ENCODE assay signal across 7 cellular contexts in the genomic region with DNA sequence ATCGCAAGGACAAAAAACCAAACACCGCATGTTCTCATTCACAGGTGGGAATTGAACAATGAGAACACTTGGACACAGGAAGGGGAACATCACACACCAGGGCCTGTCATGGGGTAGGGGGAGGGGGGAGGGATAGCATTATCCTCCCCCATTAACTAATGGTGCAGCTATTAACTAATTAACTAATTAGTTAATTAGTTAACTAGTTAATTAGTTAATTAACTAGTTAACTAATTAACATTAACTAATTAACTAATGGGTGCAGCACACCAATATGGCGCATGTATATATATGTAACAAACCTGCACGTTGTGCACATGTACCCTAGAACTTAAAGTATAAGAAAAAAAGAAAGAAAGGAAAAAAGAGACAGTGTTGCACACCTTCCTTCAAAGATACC. TPM values are rescaled to one million over a fixed set of nuclear protein-coding genes. Genes with fewer than 3 reads are reported as not detected.
DNase-seq lines count a peak whose midpoint lies in the region; ATAC-seq, FAIRE-seq and TF ChIP-seq lines count a peak whose summit lies in the region.
"Not testable (repeated sequence)": the region's sequence is repeated elsewhere in the genome, so short reads cannot be mapped to it uniquely, and the experiment has no call there.

No MANE protein-coding gene starts in this region.

- peaks cover 13 to 78% (median 54%) of the 10 kb centered on the region in 4 donors for H3K4me1 Mint-ChIP-seq in CD4-positive, CD25-positive, alpha-beta regulatory T cell
- peaks cover 80% of the 10 kb centered on the region for H3K4me1 Mint-ChIP-seq in CD8-positive, alpha-beta T cell (ENCODE audit: low read depth)
- H3K4me1 Mint-ChIP-seq in T-helper 17 cell, result peaks cover 34% of the 10 kb centered on the region
- peaks cover 26% of the 10 kb centered on the region for H3K4me1 Mint-ChIP-seq in activated T-helper 17 cell treated with anti-CD3 and anti-CD28 coated beads, Interleukin-2, amount 50 U/mL, for 72 hours
- H3K4me1 Mint-ChIP-seq in activated naive CD4-positive, alpha-beta T cell treated with anti-CD3 and anti-CD28 coated beads, Interleukin-2, amount 50 U/mL, for 24 hours, result peaks cover 88% of the 10 kb centered on the region
- peaks cover 41 to 97% (median 85%) of the 10 kb centered on the region in 7 donors for H3K4me1 Mint-ChIP-seq in naive thymus-derived CD4-positive, alpha-beta T cell

- H3K27me3 Mint-ChIP-seq in CD4-positive, CD25-positive, alpha-beta regulatory T cell; CD8-positive, alpha-beta T cell (ENCODE audit: low read depth); T-helper 17 cell; activated T-helper 17 cell treated with anti-CD3 and anti-CD28 coated beads, Interleukin-2, amount 50 U/mL, for 72 hours; activated naive CD4-positive, alpha-beta T cell treated with anti-CD3 and anti-CD28 coated beads, Interleukin-2, amount 50 U/mL, for 24 hours; naive thymus-derived CD4-positive, alpha-beta T cell: not testable (repeated sequence)

- POLR2A ChIA-PET in CD8-positive, alpha-beta T cell (lab: Charles Lee), result interaction anchor here (0.8 to 2.6 kb wide), 3 partner anchors 12 to 27 kb away, joined by 3 to 7 read pairs (median 3); no protein-coding TSS in a partner anchor
- POLR2A ChIA-PET in K562 (lab: Yijun Ruan, JAX), result interaction anchor here (0.6 kb wide), 1 partner anchor 15 kb away, joined by 3 read pairs; no protein-coding TSS in a partner anchor
- POLR2A ChIA-PET in naive thymus-derived CD4-positive, alpha-beta T cell (lab: Charles Lee), result interaction anchor here (0.7 to 6.3 kb wide), 8 partner anchors 7 to 237 kb away, joined by 3 to 54 read pairs (median 5); a partner anchor contains a TSS

- H3K79me2 ChIP-seq in K562 (ENCODE audit: control insufficient read depth, insufficient read depth, low read length), result not testable (repeated sequence)

- TF ChIP-seq EP300 in K562 (IDR thresholded peaks at IDR 0.05; ENCODE audit: low read length), result not testable (repeated sequence)

- H3K27me3 ChIP-seq in CD4-positive, CD25-positive, alpha-beta regulatory T cell (ENCODE audit: control insufficient read depth, insufficient read depth, low read length); CD8-positive, alpha-beta T cell (ENCODE audit: insufficient read depth, low read length); naive thymus-derived CD4-positive, alpha-beta T cell (ENCODE audit: control insufficient read depth in 2 of 2, insufficient read depth in 2 of 2, low read length in 2 of 2): not testable (repeated sequence)
- H3K27me3 ChIP-seq in K562 (ENCODE audit: control insufficient read depth in 2 of 2, insufficient read depth in 2 of 2, low read length in 2 of 2), result peaks cover 13 to 22% of the 10 kb centered on the region in 2 experiments

- H3K4me3 ChIP-seq in CD4-positive, CD25-positive, alpha-beta regulatory T cell (ENCODE audit: low read depth, low read length); CD8-positive, alpha-beta T cell (ENCODE audit: low read depth, low read length); K562; naive thymus-derived CD4-positive, alpha-beta T cell (ENCODE audit: low read length): not testable (repeated sequence)

- not testable (repeated sequence) for H3K9me1 ChIP-seq in K562 (ENCODE audit: control insufficient read depth, insufficient read depth, low read length)

- CTCF ChIA-PET in CD8-positive, alpha-beta T cell (lab: Charles Lee), result interaction anchor here (1.0 to 6.8 kb wide), 2 partner anchors 13 to 58 kb away, joined by 3 to 44 read pairs; a partner anchor contains a TSS
- CTCF ChIA-PET in K562 (lab: Yijun Ruan, JAX; ENCODE audit: low intra/inter-chr PET ratio), result interaction anchor here (0.6 kb wide), 1 partner anchor 13 kb away, joined by 3 read pairs; no protein-coding TSS in a partner anchor
- CTCF ChIA-PET in naive thymus-derived CD4-positive, alpha-beta T cell (lab: Charles Lee), result interaction anchor here (1.2 to 1.4 kb wide), 2 partner anchors 340 to 342 kb away, joined by 3 to 4 read pairs; no protein-coding TSS in a partner anchor

- H3K4me1 ChIP-seq in CD4-positive, CD25-positive, alpha-beta regulatory T cell (ENCODE audit: control insufficient read depth, insufficient read depth, low read length, poor library complexity, severe bottlenecking), result peaks cover 27% of the 10 kb centered on the region
- peaks cover 80% of the 10 kb centered on the region for H3K4me1 ChIP-seq in CD8-positive, alpha-beta T cell (ENCODE audit: insufficient read depth, low read length)
- H3K4me1 ChIP-seq in K562 (replicated peaks in 1 of 2; ENCODE audit: control insufficient read depth in 2 of 2, insufficient read depth in 2 of 2, low read length in 2 of 2), result not testable (repeated sequence)
- peaks cover 11 to 73% of the 10 kb centered on the region in 2 donors for H3K4me1 ChIP-seq in naive thymus-derived CD4-positive, alpha-beta T cell (ENCODE audit: control insufficient read depth in 2 of 2, insufficient read depth in 2 of 2, low read length in 2 of 2)

- not testable (repeated sequence) for H3K9ac ChIP-seq in K562 (ENCODE audit: insufficient read depth in 1 of 2, low read depth in 2 of 2, low read length in 2 of 2)

- H3K27ac Mint-ChIP-seq in CD4-positive, CD25-positive, alpha-beta regulatory T cell, result peak overlapping the region; percentile 15 to 92 (median 48)
- H3K27ac Mint-ChIP-seq in CD8-positive, alpha-beta T cell, result peak overlapping the region; percentile 73
- H3K27ac Mint-ChIP-seq in T-helper 17 cell, result peak overlapping the region; percentile 81
- H3K27ac Mint-ChIP-seq in activated T-helper 17 cell treated with anti-CD3 and anti-CD28 coated beads, Interleukin-2, amount 50 U/mL, for 72 hours, result peak overlapping the region; percentile 46
- H3K27ac Mint-ChIP-seq in activated naive CD4-positive, alpha-beta T cell treated with anti-CD3 and anti-CD28 coated beads, Interleukin-2, amount 50 U/mL, for 24 hours, result peak overlapping the region; percentile 97
- H3K27ac Mint-ChIP-seq in naive thymus-derived CD4-positive, alpha-beta T cell, result peak overlapping the region in 5 of 9 donors; percentile 91 to 99 (median 97)

- not testable (repeated sequence) for TF ChIP-seq RAD21 in K562 (CRISPR knock-in tag; conservative IDR thresholded peaks at IDR 0.05 in 1 of 2, IDR thresholded peaks at IDR 0.05 in 1 of 2)

- FAIRE-seq in K562 (lab: Jason Lieb, UNC), result not testable (repeated sequence)

- H3K4me2 ChIP-seq in K562 (ENCODE audit: insufficient read depth, low read length), result not testable (repeated sequence)

- not testable (repeated sequence) for H2AFZ ChIP-seq in K562 (ENCODE audit: low read depth, low read length)

- not testable (repeated sequence) for DNase-seq in CD4-positive, CD25-positive, alpha-beta regulatory T cell; CD8-positive, alpha-beta T cell; T-helper 17 cell; K562 (ENCODE audit: extremely low read depth in 1 of 4, low spot score in 3 of 4); naive thymus-derived CD4-positive, alpha-beta T cell

- TF ChIP-seq POLR2A in K562 (conservative IDR thresholded peaks at IDR 0.05), result not testable (repeated sequence)

- not testable (repeated sequence) for TF ChIP-seq CTCF in CD8-positive, alpha-beta T cell (IDR thresholded peaks at IDR 0.05); K562 (IDR thresholded peaks at IDR 0.05 in 2 of 3, conservative IDR thresholded peaks at IDR 0.05 in 1 of 3; ENCODE audit: insufficient read depth in 2 of 3, low read depth in 1 of 3, low read length in 3 of 3)

- in situ Hi-C loops in K562 (cut with MboI), result loop anchor here (5.0 kb wide), 1 partner anchor 371 kb away; no protein-coding TSS in a partner anchor

- ATAC-seq in CD4-positive, CD25-positive, alpha-beta regulatory T cell (ENCODE audit: low read depth in 2 of 2); CD8-positive, alpha-beta T cell; T-helper 17 cell; activated T-helper 17 cell treated with anti-CD3 and anti-CD28 coated beads, Interleukin-2, amount 50 U/mL, for 72 hours (replicated peaks); K562; naive thymus-derived CD4-positive, alpha-beta T cell: not testable (repeated sequence)

- WGBS in K562 (ENCODE audit: insufficient coverage, low coverage, missing lambda C conversion rate), result 0% methylated on average over 2 of the region's 4 CpGs

- H3K27ac ChIP-seq in CD4-positive, CD25-positive, alpha-beta regulatory T cell (ENCODE audit: insufficient read depth, low read length, poor library complexity, severe bottlenecking); CD8-positive, alpha-beta T cell (ENCODE audit: low read depth, low read length); K562 (ENCODE audit: extremely low read depth, low read depth, low read length): not testable (repeated sequence)
- peak overlapping the region; percentile 56 for H3K27ac ChIP-seq in naive thymus-derived CD4-positive, alpha-beta T cell (ENCODE audit: low read depth, low read length)

- H3K4me3 Mint-ChIP-seq in CD4-positive, CD25-positive, alpha-beta regulatory T cell; CD8-positive, alpha-beta T cell; T-helper 17 cell; activated T-helper 17 cell treated with anti-CD3 and anti-CD28 coated beads, Interleukin-2, amount 50 U/mL, for 72 hours; activated naive CD4-positive, alpha-beta T cell treated with anti-CD3 and anti-CD28 coated beads, Interleukin-2, amount 50 U/mL, for 24 hours: not testable (repeated sequence)
- peak overlapping the region in 6 of 10 donors; percentile 4 to 89 (median 67) for H3K4me3 Mint-ChIP-seq in naive thymus-derived CD4-positive, alpha-beta T cell

- not testable (repeated sequence) for H3K9me3 ChIP-seq in CD4-positive, CD25-positive, alpha-beta regulatory T cell (ENCODE audit: control insufficient read depth in 2 of 2, low read length in 2 of 2); CD8-positive, alpha-beta T cell (ENCODE audit: low read length); T-helper 17 cell (ENCODE audit: control insufficient read depth, low read length, poor library complexity, severe bottlenecking); K562 (replicated peaks; ENCODE audit: control insufficient read depth, insufficient read depth, low read depth, low read length); naive thymus-derived CD4-positive, alpha-beta T cell (ENCODE audit: control insufficient read depth in 2 of 3, low read length in 3 of 3)

- BruUV-seq in K562 (replicated peaks; lab: Mats Ljungman, UMichigan), result not testable (repeated sequence)

- H4K20me1 ChIP-seq in K562 (replicated peaks; ENCODE audit: control insufficient read depth, insufficient read depth, low read length), result not testable (repeated sequence)

- not testable (repeated sequence) for H3K36me3 ChIP-seq in CD4-positive, CD25-positive, alpha-beta regulatory T cell (ENCODE audit: control insufficient read depth, insufficient read depth, low read length); CD8-positive, alpha-beta T cell (ENCODE audit: insufficient read depth, low read length); K562 (ENCODE audit: control insufficient read depth, insufficient read depth, low read length)
- peaks cover 0 to 34% (median 6%) of the 10 kb centered on the region in 3 experiments for H3K36me3 ChIP-seq in naive thymus-derived CD4-positive, alpha-beta T cell (ENCODE audit: control insufficient read depth in 2 of 3, insufficient read depth in 3 of 3, low read length in 3 of 3)

- intact Hi-C loops in CD8-positive, alpha-beta T cell (cut with DNase I, micrococcal nuclease); K562 (cut with micrococcal nuclease): not testable (repeated sequence)
- intact Hi-C loops in naive thymus-derived CD4-positive, alpha-beta T cell (cut with micrococcal nuclease), result loop anchor here in 1 of 2 donors (5.0 kb wide), 1 partner anchor 351 kb away; a partner anchor contains a TSS

- not testable (repeated sequence) for H3K9me3 Mint-ChIP-seq in CD4-positive, CD25-positive, alpha-beta regulatory T cell; CD8-positive, alpha-beta T cell; activated T-helper 17 cell treated with anti-CD3 and anti-CD28 coated beads, Interleukin-2, amount 50 U/mL, for 72 hours; activated naive CD4-positive, alpha-beta T cell treated with anti-CD3 and anti-CD28 coated beads, Interleukin-2, amount 50 U/mL, for 24 hours; naive thymus-derived CD4-positive, alpha-beta T cell

- peaks cover 36% of the 10 kb centered on the region for H3K36me3 Mint-ChIP-seq in CD4-positive, CD25-positive, alpha-beta regulatory T cell
- H3K36me3 Mint-ChIP-seq in CD8-positive, alpha-beta T cell, result peaks cover 64% of the 10 kb centered on the region
- peaks cover 13% of the 10 kb centered on the region for H3K36me3 Mint-ChIP-seq in T-helper 17 cell (ENCODE audit: low read depth)
- peaks cover 19% of the 10 kb centered on the region for H3K36me3 Mint-ChIP-seq in activated T-helper 17 cell treated with anti-CD3 and anti-CD28 coated beads, Interleukin-2, amount 50 U/mL, for 72 hours (ENCODE audit: low read depth)
- H3K36me3 Mint-ChIP-seq in activated naive CD4-positive, alpha-beta T cell treated with anti-CD3 and anti-CD28 coated beads, Interleukin-2, amount 50 U/mL, for 24 hours, result peaks cover 18% of the 10 kb centered on the region
- H3K36me3 Mint-ChIP-seq in naive thymus-derived CD4-positive, alpha-beta T cell, result peaks cover 9 to 42% (median 38%) of the 10 kb centered on the region in 5 donors

RNA-seq across cellular contexts. Expression of a gene that starts 12.6 kb away (rescaled TPM):
- 48.8 TPM for total RNA-seq in CD4-positive, CD25-positive, alpha-beta regulatory T cell
- polyA plus RNA-seq in CD4-positive, CD25-positive, alpha-beta regulatory T cell, result 10 to 100 TPM; 32.9 to 41.2 (median 38.7) TPM
- total RNA-seq in CD8-positive, alpha-beta T cell, result 100 to 1,000 TPM; 138 to 142 TPM
- total RNA-seq in T-helper 17 cell, result 10 to 100 TPM; 60.5 to 93.7 TPM
- 10 to 100 TPM; 28.6 to 32.3 TPM for total RNA-seq in activated T-helper 17 cell treated with anti-CD3 and anti-CD28 coated beads, Interleukin-2, amount 50 U/mL, for 72 hours
- total RNA-seq in K562 (2011; cell fraction: chromatin; rRNA removed; ENCODE audit: low replicate concordance), result 0.42 TPM in 1 of 2 replicates, not detected in the other
- total RNA-seq in K562 (2011; cell fraction: nucleolus; rRNA removed), result 0.17 and 0.79 TPM in 2 replicates
- total RNA-seq in K562 (2011; cell fraction: nucleoplasm; rRNA removed), result 0.44 and 0.53 TPM in 2 replicates
- 0.12 and 0.18 TPM in 2 replicates for total RNA-seq in K562 (2014; rRNA removed)
- 0.16 and 0.25 TPM in 2 replicates for total RNA-seq in K562 (2014; rRNA removed; fragmentation: Illumina TruSeq; extraction: Trizol)
- total RNA-seq in K562 (2015; rRNA removed; fragmentation: Illumina TruSeq; extraction: Trizol), result 0.36 TPM in 1 of 2 replicates, not detected in the other
- total RNA-seq in K562 (2021), result 0.31 and 0.33 TPM in 2 replicates
- polyA plus RNA-seq in K562 (2011; rRNA removed), result 0.14 and 0.45 TPM in 2 replicates
- 0.41 and 0.49 TPM in 2 replicates for polyA plus RNA-seq in K562 (2011; cell fraction: cytosol; rRNA removed)
- 0.36 TPM in 1 of 2 replicates, not detected in the other for polyA plus RNA-seq in K562 (2011; cell fraction: nucleus; rRNA removed)
- 0.25 and 0.47 TPM in 2 replicates for polyA plus RNA-seq in K562 (2012)
- 0.07 TPM in 1 of 2 replicates, not detected in the other for polyA plus RNA-seq in K562 (2014; fragmentation: Illumina TruSeq; extraction: Trizol)
- under 1 TPM; 0.08 to 0.38 TPM for polyA plus RNA-seq in K562 (2014; fragmentation: Nextera tagmentation; extraction: Ambion mirVana)
- polyA plus RNA-seq in K562 (2014; rRNA removed), result 0.09 TPM in 1 of 2 replicates, not detected in the other
- 0.42 and 0.95 TPM in 2 replicates for polyA minus RNA-seq in K562 (2011; rRNA and poly(A)+ RNA removed)
- polyA minus RNA-seq in K562 (2011; cell fraction: cytosol; rRNA and poly(A)+ RNA removed), result 0.48 TPM in 1 of 2 replicates, not detected in the other
- 0.11 and 0.54 TPM in 2 replicates for polyA minus RNA-seq in K562 (2011; cell fraction: nucleus; rRNA and poly(A)+ RNA removed)
- 100 to 1,000 TPM in 4 of 5 experiments, 10 to 100 TPM in 1; 75.0 to 288 (median 182) TPM for total RNA-seq in naive thymus-derived CD4-positive, alpha-beta T cell
- 100 to 1,000 TPM; 119 to 204 TPM for polyA plus RNA-seq in naive thymus-derived CD4-positive, alpha-beta T cell

RNA-seq across cellular contexts. Expression of a gene that starts 37.1 kb away (rescaled TPM):
- 2,468 TPM for total RNA-seq in CD4-positive, CD25-positive, alpha-beta regulatory T cell
- over 10,000 TPM in 1 of 4 donors, 1,000 to 10,000 TPM in 3; 7,086 to 10,693 (median 8,015) TPM for polyA plus RNA-seq in CD4-positive, CD25-positive, alpha-beta regulatory T cell
- total RNA-seq in CD8-positive, alpha-beta T cell, result 1,000 to 10,000 TPM; 1,479 to 1,577 TPM
- total RNA-seq in T-helper 17 cell, result 1,000 to 10,000 TPM; 1,429 to 1,736 TPM
- 1,000 to 10,000 TPM; 2,616 to 3,068 TPM for total RNA-seq in activated T-helper 17 cell treated with anti-CD3 and anti-CD28 coated beads, Interleukin-2, amount 50 U/mL, for 72 hours
- total RNA-seq in K562 (2011; cell fraction: chromatin; rRNA removed; ENCODE audit: low replicate concordance), result 30.5 and 48.2 TPM in 2 replicates
- 34.2 and 70.4 TPM in 2 replicates for total RNA-seq in K562 (2011; cell fraction: nucleolus; rRNA removed)
- total RNA-seq in K562 (2011; cell fraction: nucleoplasm; rRNA removed), result 75.8 and 139 TPM in 2 replicates
- total RNA-seq in K562 (2014; rRNA removed), result 1,173 and 2,226 TPM in 2 replicates
- total RNA-seq in K562 (2014; rRNA removed; fragmentation: Illumina TruSeq; extraction: Trizol), result 959 and 1,048 TPM in 2 replicates
- total RNA-seq in K562 (2015; rRNA removed; fragmentation: Illumina TruSeq; extraction: Trizol), result 1,394 and 1,397 TPM in 2 replicates
- total RNA-seq in K562 (2021), result 583 and 608 TPM in 2 replicates
- 266 and 531 TPM in 2 replicates for polyA plus RNA-seq in K562 (2011; rRNA removed)
- 433 and 683 TPM in 2 replicates for polyA plus RNA-seq in K562 (2011; cell fraction: cytosol; rRNA removed)
- polyA plus RNA-seq in K562 (2011; cell fraction: nucleus; rRNA removed), result 284 and 308 TPM in 2 replicates
- polyA plus RNA-seq in K562 (2012), result 1,629 and 1,914 TPM in 2 replicates
- 1,329 TPM in 2 replicates for polyA plus RNA-seq in K562 (2014; fragmentation: Illumina TruSeq; extraction: Trizol)
- polyA plus RNA-seq in K562 (2014; fragmentation: Nextera tagmentation; extraction: Ambion mirVana), result 100 to 1,000 TPM; 382 to 669 TPM
- 1,359 and 1,607 TPM in 2 replicates for polyA plus RNA-seq in K562 (2014; rRNA removed)
- 163 and 256 TPM in 2 replicates for polyA minus RNA-seq in K562 (2011; rRNA and poly(A)+ RNA removed)
- polyA minus RNA-seq in K562 (2011; cell fraction: cytosol; rRNA and poly(A)+ RNA removed), result 121 and 183 TPM in 2 replicates
- 21.8 and 28.5 TPM in 2 replicates for polyA minus RNA-seq in K562 (2011; cell fraction: nucleus; rRNA and poly(A)+ RNA removed)
- 1,000 to 10,000 TPM; 1,492 to 5,756 (median 1,578) TPM for total RNA-seq in naive thymus-derived CD4-positive, alpha-beta T cell
- 1,000 to 10,000 TPM; 6,721 to 8,256 TPM for polyA plus RNA-seq in naive thymus-derived CD4-positive, alpha-beta T cell

Comparison
In these comparisons a context has a peak if more than half of its experiments do, and no peak if none do; other contexts are left out.
1. H3K27ac Mint-ChIP-seq: peak in every context shown above with its lines; median percentile 97 in activated naive CD4-positive, alpha-beta T cell treated with anti-CD3 and anti-CD28 coated beads, Interleukin-2, amount 50 U/mL, for 24 hours; 97 in naive thymus-derived CD4-positive, alpha-beta T cell; 81 in T-helper 17 cell; 73 in CD8-positive, alpha-beta T cell; 48 in CD4-positive, CD25-positive, alpha-beta regulatory T cell; 46 in activated T-helper 17 cell treated with anti-CD3 and anti-CD28 coated beads, Interleukin-2, amount 50 U/mL, for 72 hours.
2. RNA of a gene that starts 12.6 kb away (total RNA-seq): 75.0 to 288 TPM in naive thymus-derived CD4-positive, alpha-beta T cell, 138 to 142 TPM in CD8-positive, alpha-beta T cell, 60.5 to 93.7 TPM in T-helper 17 cell, 48.8 TPM in CD4-positive, CD25-positive, alpha-beta regulatory T cell (single experiment) and 28.6 to 32.3 TPM in activated T-helper 17 cell treated with anti-CD3 and anti-CD28 coated beads, Interleukin-2, amount 50 U/mL, for 72 hours; 0.12 to 0.79 TPM in K562; every median in the first group is over 10 times any median in the second.